1 cellular context compared by ENCODE assay signal in genomic region chr9:35675204-35675603, GRCh38.
TF ChIP-seq lines count a peak whose summit lies in the region.

No MANE protein-coding gene starts in this region.

TF ChIP-seq in H1, 55 proteins besides CTCF, POLR2A, EP300 and RAD21:
- no peak for TF ChIP-seq CREB1 (IDR thresholded peaks at IDR 0.05)
- TF ChIP-seq TCF12 (IDR thresholded peaks at IDR 0.05; ENCODE audit: low read depth, low read length): no peak
- TF ChIP-seq CEBPB (IDR thresholded peaks at IDR 0.05; ENCODE audit: low read depth, low read length): no peak
- peak; percentile 82 for TF ChIP-seq TBP (IDR thresholded peaks at IDR 0.05; ENCODE audit: low read depth, low read length)
- TF ChIP-seq, protein P1, sequence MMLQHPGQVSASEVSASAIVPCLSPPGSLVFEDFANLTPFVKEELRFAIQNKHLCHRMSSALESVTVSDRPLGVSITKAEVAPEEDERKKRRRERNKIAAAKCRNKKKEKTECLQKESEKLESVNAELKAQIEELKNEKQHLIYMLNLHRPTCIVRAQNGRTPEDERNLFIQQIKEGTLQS (IDR thresholded peaks at IDR 0.05; ENCODE audit: insufficient read depth, low read depth, low read length): no peak
- TF ChIP-seq SP2 (IDR thresholded peaks at IDR 0.05; ENCODE audit: low read length): no peak
TF ChIP-seq in H1: peak in this region for 1.
